23 cellular contexts compared by ENCODE assay signal in the genomic region with DNA sequence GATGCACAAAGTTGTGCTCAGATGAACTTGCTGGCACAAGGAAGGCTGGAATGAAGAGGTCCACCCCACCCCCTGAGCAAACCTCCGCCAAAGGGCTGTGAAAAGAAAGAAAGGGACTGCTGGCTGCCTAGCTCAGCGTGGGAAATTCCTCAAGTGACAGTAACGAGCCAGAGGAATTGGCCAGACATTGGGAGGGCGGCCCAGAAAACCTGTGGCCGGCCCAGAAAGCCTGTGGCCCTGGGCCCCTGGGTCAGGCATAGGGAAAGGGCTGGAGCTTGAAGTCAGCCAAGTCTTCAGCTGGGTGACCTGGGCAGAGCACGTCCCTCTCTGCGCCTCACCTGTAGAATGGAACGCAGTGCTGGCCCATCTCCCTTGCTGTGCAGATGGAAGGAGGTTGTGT. TPM values are rescaled to one million over a fixed set of nuclear protein-coding genes. Genes with fewer than 3 reads are reported as not detected.
DNase-seq lines count a peak whose midpoint lies in the region; FAIRE-seq and TF ChIP-seq lines count a peak whose summit lies in the region.
"Had no signal": no experiment of that assay in that cellular context is flagged by ENCODE, and none has a peak within 500 bp of the region (broad histone marks: within the 10 kb centered on the region; RNA-seq: fewer than 3 reads in every experiment).

No MANE protein-coding gene starts in this region.

- H3K9me3 Mint-ChIP-seq in neural progenitor cell, result no peaks in the 10 kb centered on the region
- H3K9me3 Mint-ChIP-seq in mesothelial cell of epicardium, result no peaks in the 10 kb centered on the region
- H3K9me3 Mint-ChIP-seq: CD4-positive, alpha-beta T cell; GM23338 had no signal

- no peak overlapping the region for H3K27ac ChIP-seq in neural progenitor cell
- H3K27ac ChIP-seq: BLaER1, HL-60, SJSA1 had no signal

- H3K9me3 ChIP-seq in neural progenitor cell (ENCODE audit: low read depth), result no peaks in the 10 kb centered on the region
- H3K9me3 ChIP-seq: BLaER1, Caco-2, SJSA1 had no signal

- H3K27me3 Mint-ChIP-seq in neural progenitor cell (ENCODE audit: insufficient read depth, low read depth) (no peaks in the 10 kb centered on the region), mesothelial cell of epicardium (ENCODE audit: low read depth) (peaks cover 19% of the 10 kb centered on the region)

- H3K79me2 ChIP-seq in neural progenitor cell (ENCODE audit: low read depth), result no peaks in the 10 kb centered on the region

- H4K20me1 ChIP-seq in neural progenitor cell (ENCODE audit: low read depth), result no peaks in the 10 kb centered on the region
- H4K20me1 ChIP-seq: BLaER1 had no signal

- intact Hi-C loops in head of caudate nucleus (cut with DNase I), result no loop called here

- H2AFZ ChIP-seq in neural progenitor cell (replicated peaks), result no peak overlapping the region
- H2AFZ ChIP-seq: GM23338 had no signal

- H3K4me3 Mint-ChIP-seq in neural progenitor cell (no peak overlapping the region), mesothelial cell of epicardium (no peak overlapping the region)
- H3K4me3 Mint-ChIP-seq: CD4-positive, alpha-beta T cell; GM23338 had no signal

- TF ChIP-seq CTCF in neural progenitor cell (IDR thresholded peaks at IDR 0.05) (no peak), mesothelial cell of epicardium (IDR thresholded peaks at IDR 0.05; ENCODE audit: unreplicated experiment) (no peak)

- H3K27me3 ChIP-seq in neural progenitor cell, result no peaks in the 10 kb centered on the region
- H3K27me3 ChIP-seq: BLaER1, SJSA1 had no signal

- peaks cover 13% of the 10 kb centered on the region for H3K4me1 Mint-ChIP-seq in neural progenitor cell
- H3K4me1 Mint-ChIP-seq in mesothelial cell of epicardium, result no peaks in the 10 kb centered on the region

- TF ChIP-seq POLR2A in H54 (IDR thresholded peaks at IDR 0.05; ENCODE audit: low read depth, low read length), result no peak

- FAIRE-seq in H54 (lab: Jason Lieb, UNC), result no peak
- FAIRE-seq: GM12878 had no signal

- no peaks in the 10 kb centered on the region for H3K36me3 Mint-ChIP-seq in neural progenitor cell
- H3K36me3 Mint-ChIP-seq in mesothelial cell of epicardium, result no peaks in the 10 kb centered on the region

- H3K4me2 ChIP-seq in neural progenitor cell, result no peak overlapping the region
- H3K4me2 ChIP-seq: BLaER1, GM23338 had no signal

- H3K27ac Mint-ChIP-seq in neural progenitor cell, result no peak overlapping the region
- no peak overlapping the region for H3K27ac Mint-ChIP-seq in mesothelial cell of epicardium
- H3K27ac Mint-ChIP-seq: CD4-positive, alpha-beta T cell; GM23338 had no signal

- H3F3A ChIP-seq in neural progenitor cell (ENCODE audit: low read depth), result no peaks in the 10 kb centered on the region

- peaks cover 11% of the 10 kb centered on the region for H3K4me1 ChIP-seq in neural progenitor cell
- H3K4me1 ChIP-seq: Caco-2, SJSA1 had no signal

- peak in 33 of 58 donors; percentile 3 to 69 (median 22) for DNase-seq in anterior cingulate cortex (lab: John Stamatoyannopoulos, UW)
- DNase-seq in head of caudate nucleus, result peak in 26 of 42 donors; percentile 5 to 65 (median 36)
- DNase-seq in neural progenitor cell (ENCODE audit: low spot score), result peak; percentile 43
- peak; percentile 16 for DNase-seq in putamen (ENCODE audit: low spot score)
- no peak for DNase-seq in NCI-H1048 (lab: John Stamatoyannopoulos, UW)
- DNase-seq in NCI-H82 (lab: John Stamatoyannopoulos, UW), result no peak
- DNase-seq in mesothelial cell of epicardium (ENCODE audit: low spot score in 2 of 2, unreplicated experiment in 2 of 2), result no peak
- DNase-seq in H54 (ENCODE audit: insufficient read length, low spot score), result no peak
- DNase-seq: Caco-2; CD4-positive, alpha-beta T cell; DMS 273 treated with DMSO at 0.1 percent for 48 hours; DMS79 treated with DMSO at 0.1 percent for 48 hours; KG1; NCI-H1105; NCI-H146; NCI-H2029 treated with DMSO at 0.1 percent for 48 hours; NCI-H524 treated with DMSO at 0.1 percent for 48 hours had no signal

- H3K4me3 ChIP-seq in neural progenitor cell, result no peak overlapping the region
- H3K4me3 ChIP-seq: BLaER1, GM12878, GM23338, SJSA1 had no signal

- H3K9ac ChIP-seq in neural progenitor cell, result no peak overlapping the region
- H3K9ac ChIP-seq: BLaER1 had no signal

- H3K36me3 ChIP-seq in neural progenitor cell, result no peaks in the 10 kb centered on the region
- H3K36me3 ChIP-seq: BLaER1, SJSA1 had no signal

RNA-seq across cellular contexts. Expression of a gene that starts 30.6 kb away (rescaled TPM):
- 55.2 and 97.6 TPM in 2 replicates for total RNA-seq in neural progenitor cell (ENCODE audit: low replicate concordance)
- total RNA-seq in mesothelial cell of epicardium, result 115 to 122 TPM (median 121 TPM) in 3 replicates
- total RNA-seq: OCI-LY7 had no signal

Comparison
In these comparisons a context has a peak if more than half of its experiments do, and no peak if none do; other contexts are left out.
1. DNase-seq: peak in anterior cingulate cortex (33 of 58), head of caudate nucleus (26 of 42), neural progenitor cell (single experiment) and putamen (single experiment); none in NCI-H1048 (single experiment), NCI-H82 (single experiment), mesothelial cell of epicardium (0 of 2) and H54 (single experiment).